ENCODE assay signal across 11 cellular contexts in the genomic region with DNA sequence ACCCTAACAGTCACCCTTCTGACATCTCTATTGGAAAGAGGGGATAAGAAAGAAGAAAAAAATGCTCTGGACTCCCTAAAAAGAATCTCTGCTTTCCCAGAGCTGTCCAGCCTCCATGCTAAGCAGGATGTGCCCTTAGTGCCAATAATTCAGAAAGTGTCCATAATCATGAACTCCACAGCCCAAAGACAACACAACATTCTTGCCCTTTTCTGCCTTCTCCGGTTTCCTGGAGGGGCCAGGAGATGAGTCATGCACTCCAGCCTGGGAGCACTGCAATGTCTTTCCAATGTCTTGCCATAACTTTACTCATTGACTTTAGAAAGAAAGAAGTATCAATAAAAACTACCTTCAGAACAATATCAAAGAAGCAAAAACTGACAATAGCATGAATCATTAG. TPM values are rescaled to one million over a fixed set of nuclear protein-coding genes. Genes with fewer than 3 reads are reported as not detected.
A peak's percentile ranks its signal among the peaks of the same experiment; 100 is the strongest.
DNase-seq lines count a peak whose midpoint lies in the region; ATAC-seq and TF ChIP-seq lines count a peak whose summit lies in the region.
"Had no signal": no experiment of that assay in that cellular context is flagged by ENCODE, and none has a peak within 500 bp of the region (broad histone marks: within the 10 kb centered on the region; RNA-seq: fewer than 3 reads in every experiment).

No MANE protein-coding gene starts in this region.

- peak overlapping the region; percentile 26 for H3K27ac Mint-ChIP-seq in activated CD4-positive, alpha-beta T cell treated with anti-CD3 and anti-CD28 coated beads for 36 hours
- no peak overlapping the region for H3K27ac Mint-ChIP-seq in activated CD8-positive, alpha-beta T cell treated with anti-CD3 and anti-CD28 coated beads for 36 hours

- peaks cover 4 to 78% (median 52%) of the 10 kb centered on the region in 9 donors for H3K4me1 ChIP-seq in heart right ventricle

- CTCF ChIA-PET in activated CD4-positive, alpha-beta T cell treated with anti-CD3 and anti-CD28 coated beads for 36 hours (lab: Charles Lee) = interaction anchor here (0.8 kb wide), 1 partner anchor 21 kb away, joined by 3 read pairs; no protein-coding TSS in a partner anchor
- CTCF ChIA-PET in activated CD8-positive, alpha-beta T cell treated with anti-CD3 and anti-CD28 coated beads for 36 hours (lab: Charles Lee) = no interaction called here

- H3K36me3 ChIP-seq in heart right ventricle = peaks cover 0 to 72% (median 8%) of the 10 kb centered on the region in 9 donors

- DNase-seq in activated CD4-positive, alpha-beta T cell treated with anti-CD3 and anti-CD28 coated beads for 36 hours = no peak
- no peak for DNase-seq in activated CD4-positive, alpha-beta T cell treated with anti-CD3 and anti-CD28 coated beads for 48 hours
- peak; percentile 54 for DNase-seq in amniotic epithelial cell (ENCODE audit: low read depth)
- no peak for DNase-seq in heart right ventricle
- DNase-seq in stromal cell of bone marrow (ENCODE audit: low read depth) = peak; percentile 82
- no peak for DNase-seq in pons (ENCODE audit: low spot score)
- no peak for DNase-seq in activated CD8-positive, alpha-beta T cell treated with anti-CD3 and anti-CD28 coated beads for 36 hours
- DNase-seq in omental fat pad (ENCODE audit: low spot score) = no peak
- DNase-seq: MM.1S; RPMI8226; stimulated activated naive CD8-positive, alpha-beta T cell treated with anti-CD3 and anti-CD28 coated beads, Interleukin-15, Interleukin-2, amounts not matched to agents 100 U/mL and 50 U/mL, for 24 hours had no signal

- POLR2A ChIA-PET in activated CD4-positive, alpha-beta T cell treated with anti-CD3 and anti-CD28 coated beads for 36 hours (lab: Charles Lee) = interaction anchor here (0.6 kb wide), 1 partner anchor 9 kb away, joined by 3 read pairs; no protein-coding TSS in a partner anchor
- POLR2A ChIA-PET in activated CD8-positive, alpha-beta T cell treated with anti-CD3 and anti-CD28 coated beads for 36 hours (lab: Charles Lee) = interaction anchor here (0.9 kb wide), 1 partner anchor 9 kb away, joined by 3 read pairs; no protein-coding TSS in a partner anchor

- TF ChIP-seq CTCF in heart right ventricle (IDR thresholded peaks at IDR 0.05) (no peak), omental fat pad (IDR thresholded peaks at IDR 0.05) (no peak)
- TF ChIP-seq CTCF in activated CD8-positive, alpha-beta T cell treated with anti-CD3 and anti-CD28 coated beads for 36 hours (IDR thresholded peaks at IDR 0.05) = no peak

- no peaks in the 10 kb centered on the region for H3K9me3 Mint-ChIP-seq in activated CD4-positive, alpha-beta T cell treated with anti-CD3 and anti-CD28 coated beads for 36 hours (ENCODE audit: low read depth)
- H3K9me3 Mint-ChIP-seq in activated CD8-positive, alpha-beta T cell treated with anti-CD3 and anti-CD28 coated beads for 36 hours = no peaks in the 10 kb centered on the region

- H3K4me1 Mint-ChIP-seq in activated CD4-positive, alpha-beta T cell treated with anti-CD3 and anti-CD28 coated beads for 36 hours = peaks cover 60% of the 10 kb centered on the region
- peaks cover 58% of the 10 kb centered on the region for H3K4me1 Mint-ChIP-seq in activated CD8-positive, alpha-beta T cell treated with anti-CD3 and anti-CD28 coated beads for 36 hours (ENCODE audit: low read depth)

- no peak for ATAC-seq in activated CD4-positive, alpha-beta T cell treated with anti-CD3 and anti-CD28 coated beads for 36 hours
- peak in 7 of 8 donors; percentile 30 to 80 (median 51) for ATAC-seq in heart right ventricle
- ATAC-seq in activated CD8-positive, alpha-beta T cell treated with anti-CD3 and anti-CD28 coated beads for 36 hours = no peak
- ATAC-seq in omental fat pad (ENCODE audit: low FRiP score) = no peak
- ATAC-seq: stimulated activated naive CD8-positive, alpha-beta T cell treated with anti-CD3 and anti-CD28 coated beads, Interleukin-15, Interleukin-2, amounts not matched to agents 100 U/mL and 50 U/mL, for 24 hours had no signal

- peak overlapping the region in 9 of 10 donors; percentile 8 to 71 (median 46) for H3K27ac ChIP-seq in heart right ventricle

- intact Hi-C loops in activated CD4-positive, alpha-beta T cell treated with anti-CD3 and anti-CD28 coated beads for 36 hours (cut with DNase I, micrococcal nuclease) = loop anchor here (5.0 kb wide), 4 partner anchors 49 to 351 kb away; no protein-coding TSS in a partner anchor
- intact Hi-C loops in heart right ventricle (cut with DNase I) = loop anchor here in 2 of 10 donors (5.0 kb wide), 2 partner anchors 36 to 39 kb away; no protein-coding TSS in a partner anchor
- intact Hi-C loops in activated CD8-positive, alpha-beta T cell treated with anti-CD3 and anti-CD28 coated beads for 36 hours (cut with micrococcal nuclease) = loop anchor here (2.0 kb wide), 1 partner anchor 43 kb away; the partner anchor contains the start of gene KLF7

- H3K4me3 Mint-ChIP-seq in activated CD4-positive, alpha-beta T cell treated with anti-CD3 and anti-CD28 coated beads for 36 hours = no peak overlapping the region
- H3K4me3 Mint-ChIP-seq in activated CD8-positive, alpha-beta T cell treated with anti-CD3 and anti-CD28 coated beads for 36 hours = no peak overlapping the region

- no peaks in the 10 kb centered on the region for H3K27me3 ChIP-seq in heart right ventricle

- no peaks in the 10 kb centered on the region for H3K27me3 Mint-ChIP-seq in activated CD4-positive, alpha-beta T cell treated with anti-CD3 and anti-CD28 coated beads for 36 hours
- H3K27me3 Mint-ChIP-seq in activated CD8-positive, alpha-beta T cell treated with anti-CD3 and anti-CD28 coated beads for 36 hours = no peaks in the 10 kb centered on the region

- no peak overlapping the region for H3K4me3 ChIP-seq in heart right ventricle

- H3K9me3 ChIP-seq in heart right ventricle = peaks cover 0 to under 1% (median 0%) of the 10 kb centered on the region in 11 donors

- 23 to 33% methylated on average over 1 of the region's 1 CpG for WGBS in heart right ventricle, 2 donors

- H3K36me3 Mint-ChIP-seq in activated CD4-positive, alpha-beta T cell treated with anti-CD3 and anti-CD28 coated beads for 36 hours (ENCODE audit: low read depth) = peaks cover 32% of the 10 kb centered on the region
- peaks cover 14% of the 10 kb centered on the region for H3K36me3 Mint-ChIP-seq in activated CD8-positive, alpha-beta T cell treated with anti-CD3 and anti-CD28 coated beads for 36 hours (ENCODE audit: low read depth)

RNA-seq across cellular contexts. Expression of gene KLF7, which starts 44.0 kb away (rescaled TPM):
- total RNA-seq in activated CD4-positive, alpha-beta T cell treated with anti-CD3 and anti-CD28 coated beads for 36 hours = 10 to 100 TPM; 21.9 to 32.7 TPM
- total RNA-seq in heart right ventricle (10 to 100 TPM; 21.8 to 51.8 (median 30.8) TPM), omental fat pad (10 to 100 TPM; 23.0 to 76.3 (median 32.4) TPM)
- polyA plus RNA-seq in heart right ventricle = 1 to 10 TPM; 5.0 to 5.6 TPM
- total RNA-seq in activated CD8-positive, alpha-beta T cell treated with anti-CD3 and anti-CD28 coated beads for 36 hours = 10 to 100 TPM in 1 of 2 experiments, 1 to 10 TPM in 1; 9.8 to 10.0 TPM

Comparison
In these comparisons a context has a peak if more than half of its experiments do, and no peak if none do; other contexts are left out.
1. ATAC-seq: peak in heart right ventricle (7 of 8); none in activated CD4-positive, alpha-beta T cell treated with anti-CD3 and anti-CD28 coated beads for 36 hours (single experiment), activated CD8-positive, alpha-beta T cell treated with anti-CD3 and anti-CD28 coated beads for 36 hours (single experiment) and omental fat pad (single experiment).
2. DNase-seq: peak in amniotic epithelial cell (single experiment) and stromal cell of bone marrow (single experiment); none in activated CD4-positive, alpha-beta T cell treated with anti-CD3 and anti-CD28 coated beads for 36 hours (single experiment), activated CD4-positive, alpha-beta T cell treated with anti-CD3 and anti-CD28 coated beads for 48 hours (single experiment), heart right ventricle (0 of 2), pons (single experiment), activated CD8-positive, alpha-beta T cell treated with anti-CD3 and anti-CD28 coated beads for 36 hours (single experiment) and omental fat pad (single experiment).